Comparison of ENCODE assay signal across 26 cellular contexts in genomic region chr13:104017317-104017716, GRCh38.
DNase-seq lines count a peak whose midpoint lies in the region; ATAC-seq, FAIRE-seq and TF ChIP-seq lines count a peak whose summit lies in the region.
"Had no signal": no experiment of that assay in that cellular context is flagged by ENCODE, and none has a peak within 500 bp of the region (broad histone marks: within the 10 kb centered on the region; RNA-seq: fewer than 3 reads in every experiment).

No MANE protein-coding gene starts in this region.

- no peak overlapping the region for H3K4me3 Mint-ChIP-seq in mesothelial cell of epicardium
- no peak overlapping the region for H3K4me3 Mint-ChIP-seq in naive thymus-derived CD8-positive, alpha-beta T cell
- H3K4me3 Mint-ChIP-seq: CD14-positive monocyte; CD4-positive, alpha-beta memory T cell; CD4-positive, CD25-positive, alpha-beta regulatory T cell; CD8-positive, alpha-beta memory T cell had no signal

- peaks cover 17% of the 10 kb centered on the region for H3K36me3 Mint-ChIP-seq in mesothelial cell of epicardium
- H3K36me3 Mint-ChIP-seq in naive thymus-derived CD8-positive, alpha-beta T cell: no peaks in the 10 kb centered on the region
- H3K36me3 Mint-ChIP-seq: CD14-positive monocyte; CD4-positive, alpha-beta memory T cell; CD4-positive, CD25-positive, alpha-beta regulatory T cell; CD8-positive, alpha-beta memory T cell had no signal

- ATAC-seq in HCT116: no peak
- ATAC-seq in naive thymus-derived CD8-positive, alpha-beta T cell: no peak
- ATAC-seq in HG03457 (IDR thresholded peaks at IDR 0.05; ENCODE audit: unreplicated experiment): no peak
- ATAC-seq in GM21576 (IDR thresholded peaks at IDR 0.05; ENCODE audit: unreplicated experiment): no peak
- ATAC-seq: GM12878 had no signal

- RAD21 ChIA-PET in HCT116 (lab: Charles Lee; ENCODE audit: low non-redundant PET in 1 of 2, low total read pairs in 2 of 2, uncharacterized antibody in 2 of 2, unreplicated experiment in 2 of 2): no interaction called here

- no peak for TF ChIP-seq CTCF in D721Med (IDR thresholded peaks at IDR 0.05; ENCODE audit: insufficient read depth, missing control alignments)
- TF ChIP-seq CTCF in HCT116 (IDR thresholded peaks at IDR 0.05 in 2 of 3, conservative IDR thresholded peaks at IDR 0.05 in 1 of 3; ENCODE audit: borderline replicate concordance in 1 of 3, insufficient read depth in 1 of 3, low read depth in 2 of 3, low read length in 2 of 3): no peak
- no peak for TF ChIP-seq CTCF in mesothelial cell of epicardium (IDR thresholded peaks at IDR 0.05; ENCODE audit: unreplicated experiment)

- H3K4me2 ChIP-seq in HCT116 (ENCODE audit: low read length): no peak overlapping the region
- H3K4me2 ChIP-seq: BLaER1 had no signal

- no peaks in the 10 kb centered on the region for H3K27me3 ChIP-seq in HCT116 (ENCODE audit: insufficient read depth, low read length)
- H3K27me3 ChIP-seq: BE2C, BLaER1 had no signal

- no peaks in the 10 kb centered on the region for H3K27me3 Mint-ChIP-seq in mesothelial cell of epicardium (ENCODE audit: low read depth)
- H3K27me3 Mint-ChIP-seq in naive thymus-derived CD8-positive, alpha-beta T cell: no peaks in the 10 kb centered on the region
- H3K27me3 Mint-ChIP-seq: CD4-positive, alpha-beta memory T cell; CD4-positive, CD25-positive, alpha-beta regulatory T cell; CD8-positive, alpha-beta memory T cell had no signal

- intact Hi-C loops in HCT116 (cut with micrococcal nuclease): no loop called here

- H3K36me3 ChIP-seq in HCT116 (ENCODE audit: control insufficient read depth in 1 of 2, insufficient read depth in 2 of 2, low read length in 2 of 2): no peaks in the 10 kb centered on the region
- H3K36me3 ChIP-seq: BE2C, BLaER1 had no signal

- CTCF ChIA-PET in HCT116 (lab: Charles Lee): no interaction called here

- no TSS peak for BruUV-seq in HCT116 (replicated peaks; lab: Mats Ljungman, UMichigan)

- DNase-seq in D721Med (ENCODE audit: insufficient read length, low spot score): no peak
- DNase-seq in HCT116 (ENCODE audit: low read depth, low spot score): no peak
- peak; percentile 75 for DNase-seq in SK-MEL-5 (ENCODE audit: low read depth, low spot score)
- DNase-seq in mesothelial cell of epicardium (ENCODE audit: low spot score in 2 of 2, unreplicated experiment in 2 of 2): no peak
- DNase-seq in stimulated activated CD4-positive, alpha-beta T cell treated with anti-CD3 and anti-CD28 coated beads, Interleukin-1b, Interleukin-23, amount 100 ng/mL, for 48 hours: no peak
- DNase-seq in naive thymus-derived CD8-positive, alpha-beta T cell: no peak
- DNase-seq: 8988T; ACHN; BE2C; C1 segment of cervical spinal cord; Caco-2; Calu3; CD4-positive, alpha-beta memory T cell; CD4-positive, CD25-positive, alpha-beta regulatory T cell; CD8-positive, alpha-beta memory T cell; DMS 273 treated with DMSO at 0.1 percent for 48 hours; DMS79 treated with DMSO at 0.1 percent for 48 hours; GDM1 had no signal

- no peaks in the 10 kb centered on the region for H3K9me3 ChIP-seq in HCT116 (ENCODE audit: control insufficient read depth in 1 of 2, insufficient read depth in 1 of 2, low read depth in 1 of 2, low read length in 2 of 2)
- H3K9me3 ChIP-seq: BE2C, BLaER1, Caco-2 had no signal

- H3K9me3 Mint-ChIP-seq in mesothelial cell of epicardium: peaks cover 8% of the 10 kb centered on the region
- peaks cover 0 to 9% (median 0%) of the 10 kb centered on the region in 9 donors for H3K9me3 Mint-ChIP-seq in naive thymus-derived CD8-positive, alpha-beta T cell

- no peak overlapping the region for H3K9ac ChIP-seq in HCT116 (ENCODE audit: low read length)
- H3K9ac ChIP-seq: BLaER1 had no signal

- no peaks in the 10 kb centered on the region for H3K4me1 ChIP-seq in HCT116 (ENCODE audit: control insufficient read depth in 1 of 2, insufficient read depth in 2 of 2, low read length in 2 of 2)
- H3K4me1 ChIP-seq: BLaER1, Caco-2 had no signal

- no peaks in the 10 kb centered on the region for H3K9me2 ChIP-seq in HCT116 (ENCODE audit: insufficient read depth)

- no peak for TF ChIP-seq RAD21 in HCT116 (IDR thresholded peaks at IDR 0.05; ENCODE audit: low read depth)

- POLR2A ChIA-PET in HCT116 (lab: Charles Lee): no interaction called here
- POLR2A ChIA-PET in naive thymus-derived CD8-positive, alpha-beta T cell (lab: Charles Lee): no interaction called here

- H3K27ac Mint-ChIP-seq in mesothelial cell of epicardium: peak overlapping the region; percentile 44
- H3K27ac Mint-ChIP-seq in naive thymus-derived CD8-positive, alpha-beta T cell: no peak overlapping the region
- H3K27ac Mint-ChIP-seq: CD14-positive monocyte; CD4-positive, alpha-beta memory T cell; CD4-positive, CD25-positive, alpha-beta regulatory T cell; CD8-positive, alpha-beta memory T cell had no signal

- TF ChIP-seq POLR2A in HCT116 (IDR thresholded peaks at IDR 0.05; ENCODE audit: borderline replicate concordance, extremely low read depth, insufficient read depth, insufficient read length): no peak

- H3K79me2 ChIP-seq in HCT116 (ENCODE audit: insufficient read depth, low read length): no peaks in the 10 kb centered on the region

- no peak overlapping the region for H3K4me3 ChIP-seq in HCT116 (replicated peaks in 1 of 2; ENCODE audit: low read depth in 1 of 2, low read length in 2 of 2)
- H3K4me3 ChIP-seq: BLaER1, GM12878 had no signal

- H2AFZ ChIP-seq in HCT116 (ENCODE audit: low read depth, low read length, poor library complexity, severe bottlenecking): peak overlapping the region; percentile 51

- peak; percentile 25 for FAIRE-seq in D721Med (lab: Jason Lieb, UNC)
- FAIRE-seq: A204.1, GM12878, GM12892, GM18507 had no signal

- H4K20me1 ChIP-seq in HCT116 (ENCODE audit: insufficient read depth): no peaks in the 10 kb centered on the region
- H4K20me1 ChIP-seq: BLaER1 had no signal

- H3K27ac ChIP-seq in HCT116 (ENCODE audit: low read depth, low read length): no peak overlapping the region
- H3K27ac ChIP-seq: BLaER1 had no signal

- peaks cover 40% of the 10 kb centered on the region for H3K4me1 Mint-ChIP-seq in mesothelial cell of epicardium
- no peaks in the 10 kb centered on the region for H3K4me1 Mint-ChIP-seq in naive thymus-derived CD8-positive, alpha-beta T cell
- H3K4me1 Mint-ChIP-seq: CD14-positive monocyte; CD4-positive, alpha-beta memory T cell; CD4-positive, CD25-positive, alpha-beta regulatory T cell; CD8-positive, alpha-beta memory T cell had no signal

- in situ Hi-C loops in SK-MEL-5 (cut with HindIII; ENCODE audit: low pct_unique_long_range_greater_than_20kb, low sequenced_read_pairs): no loop called here

TF ChIP-seq in HCT116, 20 proteins besides CTCF, POLR2A, EP300 and RAD21:
- TF ChIP-seq CEBPB (IDR thresholded peaks at IDR 0.05; ENCODE audit: low read depth) (no peak), MAX (IDR thresholded peaks at IDR 0.05) (no peak)
